In the genomic region with DNA sequence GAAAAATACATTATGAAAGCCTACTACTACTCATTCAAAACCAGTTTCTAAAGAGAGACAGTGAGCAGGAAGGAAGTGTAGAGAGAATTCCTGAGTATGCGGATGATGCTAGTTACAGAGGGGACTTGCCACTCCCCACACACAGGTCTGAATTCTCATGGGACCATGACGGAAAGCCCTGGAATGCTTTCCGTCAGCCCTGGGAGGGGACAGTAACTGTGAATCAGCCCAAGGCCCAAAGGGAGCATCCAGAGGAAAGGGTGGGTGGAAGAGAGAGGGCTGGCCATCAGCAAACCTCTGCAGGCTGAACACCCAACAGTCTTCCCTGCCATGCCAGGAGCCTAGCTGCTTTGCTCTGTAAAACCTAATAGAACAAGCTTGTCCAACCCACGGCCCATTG, we compare ENCODE assay signal across 1 cellular context.
TF ChIP-seq lines count a peak whose summit lies in the region.

No MANE protein-coding gene starts in this region.

TF ChIP-seq in IMR-90, 13 proteins besides CTCF, POLR2A, EP300 and RAD21 (continued from another document):
- TF ChIP-seq MAZ (IDR thresholded peaks at IDR 0.05; ENCODE audit: borderline replicate concordance, low read depth, low read length) (no peak), CEBPB (IDR thresholded peaks at IDR 0.05; ENCODE audit: low read depth, low read length) (no peak), RCOR1 (IDR thresholded peaks at IDR 0.05; ENCODE audit: insufficient replicate concordance, low read length) (no peak), CHD1 (IDR thresholded peaks at IDR 0.05; ENCODE audit: low read depth, low read length) (no peak), RFX5 (IDR thresholded peaks at IDR 0.05; ENCODE audit: low read depth, low read length) (no peak)
